ENCODE assay signal across 11 cellular contexts in genomic region chr9:128101690-128102089, GRCh38. TPM values are rescaled to one million over a fixed set of nuclear protein-coding genes. Genes with fewer than 3 reads are reported as not detected.
DNase-seq lines count a peak whose midpoint lies in the region; ATAC-seq and TF ChIP-seq lines count a peak whose summit lies in the region.
"Had no signal": no experiment of that assay in that cellular context is flagged by ENCODE, and none has a peak within 500 bp of the region (broad histone marks: within the 10 kb centered on the region; RNA-seq: fewer than 3 reads in every experiment).

No MANE protein-coding gene starts in this region.

- POLR2A ChIA-PET in naive thymus-derived CD4-positive, alpha-beta T cell (lab: Charles Lee) = interaction anchor here (1.4 kb wide), 1 partner anchor 120 kb away, joined by 3 read pairs; no protein-coding TSS in a partner anchor

- peak overlapping the region in 8 of 12 donors; percentile 8 to 95 (median 92) for H3K27ac ChIP-seq in heart left ventricle
- H3K27ac ChIP-seq in naive thymus-derived CD4-positive, alpha-beta T cell (ENCODE audit: low read depth, low read length) = no peak overlapping the region
- H3K27ac ChIP-seq: A549 had no signal

- H3K4me3 ChIP-seq in heart left ventricle = peak overlapping the region in 1 of 12 donors; percentile 1
- H3K4me3 ChIP-seq in naive thymus-derived CD4-positive, alpha-beta T cell (ENCODE audit: low read length) = no peak overlapping the region
- H3K4me3 ChIP-seq: A549, tibial nerve had no signal

- no peak for TF ChIP-seq POLR2A in heart left ventricle (IDR thresholded peaks at IDR 0.05)

- peak overlapping the region in 6 of 9 donors; percentile 13 to 67 (median 43) for H3K27ac Mint-ChIP-seq in naive thymus-derived CD4-positive, alpha-beta T cell

- in situ Hi-C loops in G401 (cut with HindIII; ENCODE audit: low sequenced_read_pairs) = no loop called here

- H3K27me3 ChIP-seq in heart left ventricle = no peaks in the 10 kb centered on the region
- no peaks in the 10 kb centered on the region for H3K27me3 ChIP-seq in naive thymus-derived CD4-positive, alpha-beta T cell (ENCODE audit: control insufficient read depth in 2 of 2, insufficient read depth in 2 of 2, low read length in 2 of 2)
- H3K27me3 ChIP-seq: tibial nerve had no signal

- no peaks in the 10 kb centered on the region for H3K9me3 ChIP-seq in heart left ventricle
- H3K9me3 ChIP-seq in naive thymus-derived CD4-positive, alpha-beta T cell (ENCODE audit: control insufficient read depth in 2 of 3, low read length in 3 of 3) = no peaks in the 10 kb centered on the region
- H3K9me3 ChIP-seq: A549, tibial nerve had no signal

- H3K4me3 Mint-ChIP-seq in naive thymus-derived CD4-positive, alpha-beta T cell = peak overlapping the region in 1 of 10 donors; percentile 10
- H3K4me3 Mint-ChIP-seq: activated T-cell treated with anti-CD3 and anti-CD28 coated beads, Interleukin-2, amount 50 U/mL, for 24 hours had no signal

- peaks cover 0 to 62% (median 51%) of the 10 kb centered on the region in 9 donors for H3K36me3 ChIP-seq in heart left ventricle
- H3K36me3 ChIP-seq in naive thymus-derived CD4-positive, alpha-beta T cell (ENCODE audit: control insufficient read depth in 2 of 3, insufficient read depth in 3 of 3, low read length in 3 of 3) = peaks cover 5 to 51% (median 17%) of the 10 kb centered on the region in 3 experiments

- peaks cover 36 to 79% (median 60%) of the 10 kb centered on the region in 7 donors for H3K4me1 Mint-ChIP-seq in naive thymus-derived CD4-positive, alpha-beta T cell

- intact Hi-C loops in heart left ventricle (cut with DNase I) = no loop called here
- intact Hi-C loops in Right ventricle myocardium inferior (cut with DNase I) = no loop called here
- intact Hi-C loops in naive thymus-derived CD4-positive, alpha-beta T cell (cut with micrococcal nuclease) = loop anchor here in 1 of 2 donors (2.0 kb wide), 1 partner anchor 17 kb away; no protein-coding TSS in a partner anchor

- TF ChIP-seq CTCF in heart left ventricle (IDR thresholded peaks at IDR 0.05) = no peak

- peaks cover 12 to 73% (median 52%) of the 10 kb centered on the region in 12 donors for H3K4me1 ChIP-seq in heart left ventricle
- H3K4me1 ChIP-seq in naive thymus-derived CD4-positive, alpha-beta T cell (ENCODE audit: control insufficient read depth in 2 of 2, insufficient read depth in 2 of 2, low read length in 2 of 2) = peaks cover 13 to 47% of the 10 kb centered on the region in 2 donors

- peaks cover 6 to 33% (median 11%) of the 10 kb centered on the region in 5 donors for H3K36me3 Mint-ChIP-seq in naive thymus-derived CD4-positive, alpha-beta T cell

- ATAC-seq in heart left ventricle = no peak
- no peak for ATAC-seq in Right ventricle myocardium inferior
- ATAC-seq in naive thymus-derived CD4-positive, alpha-beta T cell = no peak
- no peak for ATAC-seq in GM21619 (IDR thresholded peaks at IDR 0.05; ENCODE audit: unreplicated experiment)
- ATAC-seq: A549 had no signal

- CTCF ChIA-PET in naive thymus-derived CD4-positive, alpha-beta T cell (lab: Charles Lee) = interaction anchor here (2.1 kb wide), 1 partner anchor 9 kb away, joined by 10 read pairs; no protein-coding TSS in a partner anchor

- no peaks in the 10 kb centered on the region for H3K27me3 Mint-ChIP-seq in naive thymus-derived CD4-positive, alpha-beta T cell
- H3K27me3 Mint-ChIP-seq: activated T-cell treated with anti-CD3 and anti-CD28 coated beads, Interleukin-2, amount 50 U/mL, for 24 hours had no signal

- DNase-seq in heart left ventricle (peak; percentile 55 to 79 (median 67)), Right ventricle myocardium inferior (ENCODE audit: missing footprints) (no peak), G401 (ENCODE audit: low spot score) (no peak)
- no peak for DNase-seq in naive thymus-derived CD4-positive, alpha-beta T cell
- no peak for DNase-seq in activated CD4-positive, alpha-beta T cell treated with anti-CD3 and anti-CD28 coated beads for 1 hour
- DNase-seq: activated T-cell treated with anti-CD3 and anti-CD28 coated beads, Interleukin-2, amount 50 U/mL, for 24 hours; foreskin fibroblast had no signal

- no peaks in the 10 kb centered on the region for H3K9me3 Mint-ChIP-seq in naive thymus-derived CD4-positive, alpha-beta T cell
- H3K9me3 Mint-ChIP-seq: activated T-cell treated with anti-CD3 and anti-CD28 coated beads, Interleukin-2, amount 50 U/mL, for 24 hours had no signal

- 57 to 77% (median 74%) methylated on average over 20 of the region's 20 CpGs for WGBS in heart left ventricle, 4 donors

RNA-seq across cellular contexts. Expression of gene PTGES2, which starts 25.8 kb away (rescaled TPM):
- total RNA-seq in heart left ventricle = 100 to 1,000 TPM; 116 to 166 (median 139) TPM
- polyA plus RNA-seq in heart left ventricle = 100 to 1,000 TPM; 143 to 179 TPM
- 158 TPM for total RNA-seq in Right ventricle myocardium inferior
- 10 to 100 TPM; 52.0 to 70.8 (median 61.3) TPM for total RNA-seq in naive thymus-derived CD4-positive, alpha-beta T cell
- polyA plus RNA-seq in naive thymus-derived CD4-positive, alpha-beta T cell = 10 to 100 TPM; 32.3 to 36.1 TPM
- 85.7 and 122 TPM in 2 replicates for total RNA-seq in G401 (2014; rRNA removed; shearing (Covaris generic))

RNA-seq across cellular contexts. Expression of gene SLC25A25, which starts 33.7 kb away (rescaled TPM):
- total RNA-seq in heart left ventricle (10 to 100 TPM in 3 of 9 donors, 1 to 10 TPM in 6; 3.2 to 15.1 (median 6.7) TPM), Right ventricle myocardium inferior (5.9 TPM)
- 1 to 10 TPM; 1.7 to 8.8 TPM for polyA plus RNA-seq in heart left ventricle
- total RNA-seq in naive thymus-derived CD4-positive, alpha-beta T cell = 10 to 100 TPM; 12.4 to 26.3 (median 15.1) TPM
- polyA plus RNA-seq in naive thymus-derived CD4-positive, alpha-beta T cell = 10 to 100 TPM in 1 of 2 donors, 1 to 10 TPM in 1; 8.4 to 14.7 TPM
- total RNA-seq in G401 (2014; rRNA removed; shearing (Covaris generic)) = 25.5 and 29.0 TPM in 2 replicates

RNA-seq across cellular contexts. Expression of gene NAIF1, which starts 34.6 kb away (rescaled TPM):
- total RNA-seq in heart left ventricle (1 to 10 TPM; 3.5 to 8.9 (median 7.2) TPM), Right ventricle myocardium inferior (5.1 TPM)
- polyA plus RNA-seq in heart left ventricle = 1 to 10 TPM; 4.0 to 5.0 TPM
- total RNA-seq in naive thymus-derived CD4-positive, alpha-beta T cell = 10 to 100 TPM; 10.7 to 13.3 (median 11.8) TPM
- polyA plus RNA-seq in naive thymus-derived CD4-positive, alpha-beta T cell = 10 to 100 TPM in 1 of 2 donors, 1 to 10 TPM in 1; 8.6 to 14.8 TPM
- 5.4 and 6.6 TPM in 2 replicates for total RNA-seq in G401 (2014; rRNA removed; shearing (Covaris generic))

RNA-seq across cellular contexts. Expression of gene LCN2, which starts 47.6 kb away (rescaled TPM):
- 1 to 10 TPM in 1 of 9 donors, not detected in 8; 5.8 TPM for total RNA-seq in heart left ventricle
- polyA plus RNA-seq in heart left ventricle = 1 to 10 TPM in 1 of 2 donors, not detected in 1; 1.1 TPM
- not detected for total RNA-seq in Right ventricle myocardium inferior
- not detected for total RNA-seq in naive thymus-derived CD4-positive, alpha-beta T cell
- not detected for polyA plus RNA-seq in naive thymus-derived CD4-positive, alpha-beta T cell
- 13.5 TPM in 1 of 2 replicates, not detected in the other for total RNA-seq in G401 (2014; rRNA removed; shearing (Covaris generic))
- total RNA-seq: tibial nerve had no signal
- polyA plus RNA-seq: neural cell had no signal

RNA-seq across cellular contexts. Expression of gene BBLN, which starts 58.4 kb away (rescaled TPM):
- total RNA-seq in heart left ventricle = 100 to 1,000 TPM in 2 of 9 donors, 10 to 100 TPM in 7; 29.9 to 280 (median 46.4) TPM
- 100 to 1,000 TPM in 1 of 2 donors, 10 to 100 TPM in 1; 47.3 to 122 TPM for polyA plus RNA-seq in heart left ventricle
- total RNA-seq in Right ventricle myocardium inferior = 36.1 TPM
- 10 to 100 TPM; 42.7 to 87.8 (median 48.0) TPM for total RNA-seq in naive thymus-derived CD4-positive, alpha-beta T cell
- polyA plus RNA-seq in naive thymus-derived CD4-positive, alpha-beta T cell = 100 to 1,000 TPM in 1 of 2 donors, 10 to 100 TPM in 1; 99.2 to 102 TPM
- total RNA-seq in G401 (2014; rRNA removed; shearing (Covaris generic)) = 121 and 125 TPM in 2 replicates

Comparison
In these comparisons a context has a peak if more than half of its experiments do, and no peak if none do; other contexts are left out.
1. DNase-seq: peak in heart left ventricle (5 of 5); none in Right ventricle myocardium inferior (single experiment), naive thymus-derived CD4-positive, alpha-beta T cell (0 of 9), G401 (single experiment) and activated CD4-positive, alpha-beta T cell treated with anti-CD3 and anti-CD28 coated beads for 1 hour (single experiment).